Comparison of ENCODE assay signal across 9 cellular contexts in the genomic region with DNA sequence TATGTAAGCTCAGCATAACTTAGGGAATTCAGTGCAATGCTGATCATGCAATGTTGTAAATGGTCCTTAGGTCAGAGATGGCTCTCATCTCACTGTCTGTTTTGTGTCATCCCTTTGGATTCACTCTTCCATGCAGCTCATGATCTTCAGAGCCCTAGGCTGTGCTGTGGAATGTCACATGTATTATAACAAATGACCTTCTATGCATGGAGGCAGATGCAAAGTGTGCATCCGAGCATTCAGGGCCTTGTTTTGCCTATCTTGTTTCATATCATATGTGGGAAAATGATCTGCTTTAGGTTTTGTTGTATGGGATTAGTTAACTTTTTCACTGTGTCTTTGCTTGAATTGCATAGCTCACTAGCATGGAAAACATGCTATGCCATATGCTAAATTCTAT. TPM values are rescaled to one million over a fixed set of nuclear protein-coding genes. Genes with fewer than 3 reads are reported as not detected.
A peak's percentile ranks its signal among the peaks of the same experiment; 100 is the strongest.
DNase-seq lines count a peak whose midpoint lies in the region; ATAC-seq and TF ChIP-seq lines count a peak whose summit lies in the region.
"Had no signal": no experiment of that assay in that cellular context is flagged by ENCODE, and none has a peak within 500 bp of the region (broad histone marks: within the 10 kb centered on the region; RNA-seq: fewer than 3 reads in every experiment).

No MANE protein-coding gene starts in this region.

- CTCF ChIA-PET in IMR-90 (lab: Yijun Ruan, JAX): no interaction called here

- H3K56ac ChIP-seq in IMR-90 (ENCODE audit: extremely low read depth, insufficient read depth, low read length): no peak overlapping the region

- POLR2A ChIA-PET in IMR-90 (lab: Charles Lee; ENCODE audit: unreplicated experiment): no interaction called here

- H3K27me3 ChIP-seq in IMR-90 (ENCODE audit: control insufficient read depth, insufficient read depth, low read length) (no peaks in the 10 kb centered on the region), uterus (no peaks in the 10 kb centered on the region)

- H2BK5ac ChIP-seq in IMR-90 (ENCODE audit: low read depth, low read length, poor library complexity, severe bottlenecking): no peak overlapping the region

- H4K20me1 ChIP-seq in IMR-90 (ENCODE audit: insufficient read depth, low read length): no peaks in the 10 kb centered on the region

- no peak overlapping the region for H3K27ac ChIP-seq in IMR-90 (ENCODE audit: insufficient read depth, low read length)
- H3K27ac ChIP-seq in uterus: peak overlapping the region; percentile 43 to 53

- H2BK15ac ChIP-seq in IMR-90 (ENCODE audit: low read depth, low read length): no peak overlapping the region; the same call in 2 of the 3 replicates

- no peak overlapping the region for H3K4me3 ChIP-seq in IMR-90 (ENCODE audit: insufficient read depth, low read depth, low read length)
- no peak overlapping the region for H3K4me3 ChIP-seq in uterus
- H3K4me3 ChIP-seq: HAP-1 had no signal

- in situ Hi-C loops in IMR-90 (cut with MboI; ENCODE audit: low sequenced_read_pairs): no loop called here

- H3K4ac ChIP-seq in IMR-90 (ENCODE audit: low read depth, low read length): 0 out of 2 replicates have a peak overlapping the region, but pooled peaks have one; percentile 2

- peaks cover 6% of the 10 kb centered on the region; the same call in 1 of the 2 replicates for H3K9me1 ChIP-seq in IMR-90 (ENCODE audit: insufficient read depth, low read length)

- H3K4me2 ChIP-seq in IMR-90 (ENCODE audit: low read depth, low read length): no peak overlapping the region

- no peak for TF ChIP-seq RAD21 in IMR-90 (IDR thresholded peaks at IDR 0.05; ENCODE audit: low read length)

- H4K8ac ChIP-seq in IMR-90 (ENCODE audit: low read depth in 2 of 2, low read length in 2 of 2): peak overlapping the region in 1 of 2 experiments; percentile 1; a peak in 1 of 4 replicates

- ATAC-seq in IMR-90 (ENCODE audit: low read depth) (no peak), GM21619 (IDR thresholded peaks at IDR 0.05; ENCODE audit: unreplicated experiment) (no peak), HG03139 (IDR thresholded peaks at IDR 0.05; ENCODE audit: unreplicated experiment) (no peak)

- no peaks in the 10 kb centered on the region for H3K79me1 ChIP-seq in IMR-90 (ENCODE audit: low read depth in 1 of 2, low read length in 2 of 2)

- intact Hi-C loops in IMR-90 (cut with micrococcal nuclease): no loop called here
- intact Hi-C loops in uterus (cut with DNase I; ENCODE audit: low total_unique reads): no loop called here

- no peak overlapping the region for H2AK9ac ChIP-seq in IMR-90 (replicated peaks; ENCODE audit: low read depth, low read length, poor library complexity)

- TF ChIP-seq POLR2A in IMR-90 (IDR thresholded peaks at IDR 0.05; ENCODE audit: low read depth, low read length) (no peak), uterus (IDR thresholded peaks at IDR 0.05) (no peak)

- WGBS in IMR-90 (ENCODE audit: extremely low coverage in 2 of 2, insufficient read length in 1 of 2), 2 experiments: no CpG with 5 or more reads among the region's 1 CpG

- H3K4me1 ChIP-seq in IMR-90 (ENCODE audit: control insufficient read depth, insufficient read depth, low read length) (peaks cover 6% of the 10 kb centered on the region), uterus (no peaks in the 10 kb centered on the region)
- H3K4me1 ChIP-seq: HAP-1 had no signal

- H2AK5ac ChIP-seq in IMR-90 (ENCODE audit: low read depth, low read length): 0 out of 2 replicates have a peak overlapping the region, but pooled peaks have one; percentile 0

- dilution Hi-C loops in IMR-90 (cut with HindIII; ENCODE audit: low sequenced_read_pairs, unreplicated experiment): no loop called here

- peak overlapping the region; percentile 5; the same call in 1 of the 2 replicates for H3K18ac ChIP-seq in IMR-90 (ENCODE audit: low read depth, low read length)

- H3K9ac ChIP-seq in IMR-90 (ENCODE audit: low read depth, low read length): no peak overlapping the region

- no peak for TF ChIP-seq CTCF in IMR-90 (conservative IDR thresholded peaks at IDR 0.05; ENCODE audit: low read depth, low read length)
- no peak for TF ChIP-seq CTCF in uterus (IDR thresholded peaks at IDR 0.05)

- DNase-seq in IMR-90 (no peak), NCI-H526 (lab: John Stamatoyannopoulos, UW) (peak; percentile 65 to 75), epidermal melanocyte (ENCODE audit: insufficient read length, low spot score) (peak; percentile 20), uterus (no peak)
- DNase-seq: DMS53, GF-D8 had no signal

- no peaks in the 10 kb centered on the region for H3K36me3 ChIP-seq in IMR-90 (ENCODE audit: control insufficient read depth, insufficient read depth, low read length)
- H3K36me3 ChIP-seq in uterus: no peaks in the 10 kb centered on the region
- H3K36me3 ChIP-seq: HAP-1 had no signal

- H2BK20ac ChIP-seq in IMR-90 (ENCODE audit: low read depth, low read length): no peak overlapping the region; the same call in 1 of the 2 replicates

- BruUV-seq in IMR-90 (replicated peaks; lab: Mats Ljungman, UMichigan): no TSS peak

- no peak overlapping the region for H2BK120ac ChIP-seq in IMR-90 (ENCODE audit: low read depth, low read length)

- H4K5ac ChIP-seq in IMR-90 (ENCODE audit: low read depth, low read length): no peak overlapping the region

- peak overlapping the region; percentile 13; the same call in 1 of the 2 replicates for H4K91ac ChIP-seq in IMR-90 (ENCODE audit: insufficient read depth, low read depth, low read length)

- no peaks in the 10 kb centered on the region for H3K9me3 ChIP-seq in IMR-90 (ENCODE audit: control insufficient read depth, insufficient read depth, low read length)
- no peaks in the 10 kb centered on the region for H3K9me3 ChIP-seq in uterus
- H3K9me3 ChIP-seq: HAP-1 had no signal

- H3K14ac ChIP-seq in IMR-90 (replicated peaks; ENCODE audit: low read depth, low read length): peak overlapping the region; percentile 3; the same call in 1 of the 2 replicates

- peak overlapping the region; percentile 3; the same call in 1 of the 2 replicates for H3K23ac ChIP-seq in IMR-90 (ENCODE audit: low read depth, low read length)

- no peak overlapping the region for H2AFZ ChIP-seq in IMR-90 (replicated peaks; ENCODE audit: low read length, poor library complexity)

TF ChIP-seq in IMR-90, 13 proteins besides CTCF, POLR2A, EP300 and RAD21:
- no peak for TF ChIP-seq MAFK (IDR thresholded peaks at IDR 0.05; ENCODE audit: low read depth, low read length)
- TF ChIP-seq FOS (IDR thresholded peaks at IDR 0.05; ENCODE audit: low read depth, low read length): no peak
- TF ChIP-seq RCOR1 (IDR thresholded peaks at IDR 0.05; ENCODE audit: insufficient replicate concordance, low read length): no peak
- no peak for TF ChIP-seq SMC3 (IDR thresholded peaks at IDR 0.05; ENCODE audit: low read depth, low read length)
- TF ChIP-seq, protein P1, sequence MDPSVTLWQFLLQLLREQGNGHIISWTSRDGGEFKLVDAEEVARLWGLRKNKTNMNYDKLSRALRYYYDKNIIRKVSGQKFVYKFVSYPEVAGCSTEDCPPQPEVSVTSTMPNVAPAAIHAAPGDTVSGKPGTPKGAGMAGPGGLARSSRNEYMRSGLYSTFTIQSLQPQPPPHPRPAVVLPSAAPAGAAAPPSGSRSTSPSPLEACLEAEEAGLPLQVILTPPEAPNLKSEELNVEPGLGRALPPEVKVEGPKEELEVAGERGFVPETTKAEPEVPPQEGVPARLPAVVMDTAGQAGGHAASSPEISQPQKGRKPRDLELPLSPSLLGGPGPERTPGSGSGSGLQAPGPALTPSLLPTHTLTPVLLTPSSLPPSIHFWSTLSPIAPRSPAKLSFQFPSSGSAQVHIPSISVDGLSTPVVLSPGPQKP (IDR thresholded peaks at IDR 0.05; ENCODE audit: borderline replicate concordance, low read depth, low read length): no peak
- TF ChIP-seq, protein P2, sequence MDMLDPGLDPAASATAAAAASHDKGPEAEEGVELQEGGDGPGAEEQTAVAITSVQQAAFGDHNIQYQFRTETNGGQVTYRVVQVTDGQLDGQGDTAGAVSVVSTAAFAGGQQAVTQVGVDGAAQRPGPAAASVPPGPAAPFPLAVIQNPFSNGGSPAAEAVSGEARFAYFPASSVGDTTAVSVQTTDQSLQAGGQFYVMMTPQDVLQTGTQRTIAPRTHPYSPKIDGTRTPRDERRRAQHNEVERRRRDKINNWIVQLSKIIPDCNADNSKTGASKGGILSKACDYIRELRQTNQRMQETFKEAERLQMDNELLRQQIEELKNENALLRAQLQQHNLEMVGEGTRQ (IDR thresholded peaks at IDR 0.05; ENCODE audit: low read depth, low read length): no peak
- TF ChIP-seq MAZ (IDR thresholded peaks at IDR 0.05; ENCODE audit: borderline replicate concordance, low read depth, low read length): no peak
- TF ChIP-seq CEBPB (IDR thresholded peaks at IDR 0.05; ENCODE audit: low read depth, low read length): no peak
- no peak for TF ChIP-seq CHD1 (IDR thresholded peaks at IDR 0.05; ENCODE audit: low read depth, low read length)
- TF ChIP-seq NFE2L2 (IDR thresholded peaks at IDR 0.05; ENCODE audit: low read depth, low read length): no peak
- no peak for TF ChIP-seq RFX5 (IDR thresholded peaks at IDR 0.05; ENCODE audit: low read depth, low read length)
- no peak for TF ChIP-seq MXI1 (IDR thresholded peaks at IDR 0.05; ENCODE audit: borderline replicate concordance, low read depth, low read length)
- no peak for TF ChIP-seq BHLHE40 (IDR thresholded peaks at IDR 0.05; ENCODE audit: low read depth, low read length)

RNA-seq across cellular contexts. Expression of a gene that starts 40.6 kb away (rescaled TPM):
- 17.0 and 17.8 TPM in 2 replicates for total RNA-seq in IMR-90 (2012; rRNA removed)
- polyA plus RNA-seq in IMR-90 (2012; rRNA removed): 9.4 and 10.3 TPM in 2 replicates
- polyA plus RNA-seq in IMR-90 (2012; cell fraction: cytosol; rRNA removed): 7.3 and 11.3 TPM in 2 replicates
- 14.4 and 24.7 TPM in 2 replicates for polyA plus RNA-seq in IMR-90 (2012; cell fraction: nucleus; rRNA removed; ENCODE audit: low replicate concordance)
- total RNA-seq in uterus: 100 to 1,000 TPM in 2 of 4 donors, 10 to 100 TPM in 2; 87.3 to 268 (median 107) TPM

Comparison
In these comparisons a context has a peak if more than half of its experiments do, and no peak if none do; other contexts are left out.
1. DNase-seq: peak in NCI-H526 (2 of 2) and epidermal melanocyte (single experiment); none in IMR-90 (single experiment) and uterus (0 of 2).